ENCODE assay signal across 17 cellular contexts in the genomic region with DNA sequence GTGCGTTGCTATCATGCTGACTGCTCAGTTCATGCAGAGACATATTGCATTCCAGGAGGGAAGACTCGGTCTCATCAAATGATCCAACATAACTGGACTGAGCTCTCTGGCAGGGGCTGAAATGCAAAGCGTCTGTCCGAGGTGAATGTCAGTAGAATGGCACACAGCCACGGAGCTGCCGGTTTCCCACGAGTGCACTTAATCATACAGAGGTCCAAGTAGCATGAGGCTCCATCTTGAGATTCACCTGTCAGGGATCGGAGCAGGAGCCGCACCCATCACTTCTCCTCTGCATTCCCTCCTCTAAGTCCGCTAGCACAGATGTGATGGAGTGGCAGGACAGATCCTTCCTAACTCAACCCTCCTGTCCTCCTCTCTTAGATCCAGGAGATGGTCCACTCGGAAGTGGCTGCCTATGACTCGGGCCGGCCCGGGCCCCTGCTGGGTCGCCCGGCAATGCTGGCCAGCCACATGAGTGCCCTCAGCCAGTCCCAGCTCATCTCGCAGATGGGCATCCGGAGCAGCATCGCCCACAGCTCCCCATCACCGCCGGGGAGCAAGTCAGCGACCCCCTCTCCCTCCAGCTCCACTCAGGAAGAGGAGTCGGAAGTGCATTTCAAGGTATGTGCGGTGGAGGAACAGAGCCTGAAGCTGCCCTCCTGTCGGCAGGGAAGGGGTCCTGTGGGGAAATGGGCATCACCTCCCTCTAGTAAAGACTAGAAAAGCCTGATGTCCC.
DNase-seq lines count a peak whose midpoint lies in the region; ATAC-seq, FAIRE-seq and TF ChIP-seq lines count a peak whose summit lies in the region.
"Had no signal": no experiment of that assay in that cellular context is flagged by ENCODE, and none has a peak within 500 bp of the region (broad histone marks: within the 10 kb centered on the region; RNA-seq: fewer than 3 reads in every experiment).

No MANE protein-coding gene starts in this region.

- H3K4me1 ChIP-seq in right lobe of liver = no peaks in the 10 kb centered on the region
- H3K4me1 ChIP-seq in sigmoid colon = no peaks in the 10 kb centered on the region

- CTCF ChIA-PET in activated naive CD4-positive, alpha-beta T cell treated with anti-CD3 and anti-CD28 coated beads, Interleukin-2, amount 10 ng/mL, durations not matched to agents 7 days and 5 days (lab: Charles Lee) = no interaction called here

- no peaks in the 10 kb centered on the region for H3K9me3 Mint-ChIP-seq in activated naive CD4-positive, alpha-beta T cell treated with anti-CD3 and anti-CD28 coated beads, Interleukin-2, amount 10 ng/mL, durations not matched to agents 7 days and 5 days
- no peaks in the 10 kb centered on the region for H3K9me3 Mint-ChIP-seq in T-helper 2 cell treated with Interferon-gamma antibody and Interleukin-4, amounts not matched to agents 5 μg/mL and 100 μg/mL, for 36 hours

- H3K4me3 Mint-ChIP-seq in activated naive CD4-positive, alpha-beta T cell treated with anti-CD3 and anti-CD28 coated beads, Interleukin-2, amount 10 ng/mL, durations not matched to agents 7 days and 5 days = no peak overlapping the region
- H3K4me3 Mint-ChIP-seq in T-helper 2 cell treated with Interferon-gamma antibody and Interleukin-4, amounts not matched to agents 5 μg/mL and 100 μg/mL, for 36 hours = no peak overlapping the region

- no peaks in the 10 kb centered on the region for H3K36me3 ChIP-seq in right lobe of liver
- H3K36me3 ChIP-seq in sigmoid colon = no peaks in the 10 kb centered on the region
- H3K36me3 ChIP-seq: BLaER1 treated with 17β-estradiol and CSF1 and Interleukin-3, amounts not matched to agents 10 nM and 100 nM had no signal

- H3K27ac ChIP-seq in right lobe of liver (no peak overlapping the region), sigmoid colon (no peak overlapping the region)
- H3K27ac ChIP-seq: BLaER1 treated with 17β-estradiol and CSF1 and Interleukin-3, amounts not matched to agents 10 nM and 100 nM; PC-9 had no signal

- no peaks in the 10 kb centered on the region for H3K36me3 Mint-ChIP-seq in activated naive CD4-positive, alpha-beta T cell treated with anti-CD3 and anti-CD28 coated beads, Interleukin-2, amount 10 ng/mL, durations not matched to agents 7 days and 5 days
- peaks cover 2% of the 10 kb centered on the region for H3K36me3 Mint-ChIP-seq in T-helper 2 cell treated with Interferon-gamma antibody and Interleukin-4, amounts not matched to agents 5 μg/mL and 100 μg/mL, for 36 hours (ENCODE audit: low read depth)

- no peak for TF ChIP-seq CTCF in right lobe of liver (IDR thresholded peaks at IDR 0.05)
- no peak for TF ChIP-seq CTCF in sigmoid colon (IDR thresholded peaks at IDR 0.05)

- H3K27me3 ChIP-seq in right lobe of liver (no peaks in the 10 kb centered on the region), sigmoid colon (no peaks in the 10 kb centered on the region)
- H3K27me3 ChIP-seq: BLaER1 treated with 17β-estradiol and CSF1 and Interleukin-3, amounts not matched to agents 10 nM and 100 nM had no signal

- H3K4me3 ChIP-seq in right lobe of liver (no peak overlapping the region), sigmoid colon (no peak overlapping the region)
- H3K4me3 ChIP-seq: BLaER1 treated with 17β-estradiol and CSF1 and Interleukin-3, amounts not matched to agents 10 nM and 100 nM; PC-9 had no signal

- no peak overlapping the region for H3K27ac Mint-ChIP-seq in activated naive CD4-positive, alpha-beta T cell treated with anti-CD3 and anti-CD28 coated beads, Interleukin-2, amount 10 ng/mL, durations not matched to agents 7 days and 5 days
- H3K27ac Mint-ChIP-seq in T-helper 2 cell treated with Interferon-gamma antibody and Interleukin-4, amounts not matched to agents 5 μg/mL and 100 μg/mL, for 36 hours = no peak overlapping the region

- no peak for ATAC-seq in right lobe of liver
- ATAC-seq in GM21515 (IDR thresholded peaks at IDR 0.05; ENCODE audit: unreplicated experiment) = no peak

- FAIRE-seq in HTR-8/SVneo (lab: Jason Lieb, UNC) = peak; percentile 72
- FAIRE-seq: A204.1, G401.6 had no signal

- peak; percentile 15 for DNase-seq in activated naive CD4-positive, alpha-beta T cell treated with anti-CD3 and anti-CD28 coated beads, Interleukin-2, amount 10 ng/mL, durations not matched to agents 7 days and 5 days
- no peak for DNase-seq in activated naive CD4-positive, alpha-beta T cell treated with Interleukin-2 at 50 U/mL for 16 hours
- no peak for DNase-seq in HTR-8/SVneo (ENCODE audit: insufficient read length, low spot score)
- DNase-seq in right lobe of liver = peak in 2 of 3 donors; percentile 20 to 34
- peak; percentile 40 for DNase-seq in sigmoid colon
- no peak for DNase-seq in SIG-M5 treated with dmso at 0.1 percent for 504 hours (lab: John Stamatoyannopoulos, UW; ENCODE audit: unreplicated experiment)
- DNase-seq in T-helper 2 cell treated with Interferon-gamma antibody and Interleukin-4, amounts not matched to agents 5 μg/mL and 100 μg/mL, for 36 hours (ENCODE audit: low spot score) = no peak
- DNase-seq: DND-41, HCEC 1CT, NCI-H1092 treated with DMSO at 0.1 percent for 48 hours, NCI-H2227 treated with DMSO at 0.1 percent for 48 hours, NCI-H524, PC-9 had no signal

- no peak for TF ChIP-seq EP300 in sigmoid colon (IDR thresholded peaks at IDR 0.05)

- H3K9me3 ChIP-seq in right lobe of liver (no peaks in the 10 kb centered on the region), sigmoid colon (peaks cover 0 to 4% (median 0%) of the 10 kb centered on the region in 4 donors)
- H3K9me3 ChIP-seq: BLaER1 treated with 17β-estradiol and CSF1 and Interleukin-3, amounts not matched to agents 10 nM and 100 nM had no signal

- 89% methylated on average over 3 of the region's 25 CpGs for WGBS in right lobe of liver (ENCODE audit: insufficient coverage, low coverage, low lambda C conversion rate, missing lambda C conversion rate)
- 94 to 98% methylated on average over 25 of the region's 25 CpGs for WGBS in sigmoid colon, 2 donors

- H3K27me3 Mint-ChIP-seq in activated naive CD4-positive, alpha-beta T cell treated with anti-CD3 and anti-CD28 coated beads, Interleukin-2, amount 10 ng/mL, durations not matched to agents 7 days and 5 days = peaks cover 26% of the 10 kb centered on the region
- peaks cover 26% of the 10 kb centered on the region for H3K27me3 Mint-ChIP-seq in T-helper 2 cell treated with Interferon-gamma antibody and Interleukin-4, amounts not matched to agents 5 μg/mL and 100 μg/mL, for 36 hours (ENCODE audit: low read depth)

- intact Hi-C loops in right lobe of liver (cut with DNase I) = no loop called here
- intact Hi-C loops in sigmoid colon (cut with DNase I) = no loop called here

- TF ChIP-seq POLR2A in right lobe of liver (IDR thresholded peaks at IDR 0.05) (no peak), sigmoid colon (IDR thresholded peaks at IDR 0.05) (no peak)

- no peaks in the 10 kb centered on the region for H3K4me1 Mint-ChIP-seq in activated naive CD4-positive, alpha-beta T cell treated with anti-CD3 and anti-CD28 coated beads, Interleukin-2, amount 10 ng/mL, durations not matched to agents 7 days and 5 days
- no peaks in the 10 kb centered on the region for H3K4me1 Mint-ChIP-seq in T-helper 2 cell treated with Interferon-gamma antibody and Interleukin-4, amounts not matched to agents 5 μg/mL and 100 μg/mL, for 36 hours (ENCODE audit: low read depth)

Comparison
In these comparisons a context has a peak if more than half of its experiments do, and no peak if none do; other contexts are left out.
1. DNase-seq: peak in activated naive CD4-positive, alpha-beta T cell treated with anti-CD3 and anti-CD28 coated beads, Interleukin-2, amount 10 ng/mL, durations not matched to agents 7 days and 5 days (single experiment), right lobe of liver (2 of 3) and sigmoid colon (single experiment); none in activated naive CD4-positive, alpha-beta T cell treated with Interleukin-2 at 50 U/mL for 16 hours (single experiment), HTR-8/SVneo (single experiment), SIG-M5 treated with dmso at 0.1 percent for 504 hours (single experiment) and T-helper 2 cell treated with Interferon-gamma antibody and Interleukin-4, amounts not matched to agents 5 μg/mL and 100 μg/mL, for 36 hours (single experiment).